ENCODE assay signal across 1 cellular context in the genomic region with DNA sequence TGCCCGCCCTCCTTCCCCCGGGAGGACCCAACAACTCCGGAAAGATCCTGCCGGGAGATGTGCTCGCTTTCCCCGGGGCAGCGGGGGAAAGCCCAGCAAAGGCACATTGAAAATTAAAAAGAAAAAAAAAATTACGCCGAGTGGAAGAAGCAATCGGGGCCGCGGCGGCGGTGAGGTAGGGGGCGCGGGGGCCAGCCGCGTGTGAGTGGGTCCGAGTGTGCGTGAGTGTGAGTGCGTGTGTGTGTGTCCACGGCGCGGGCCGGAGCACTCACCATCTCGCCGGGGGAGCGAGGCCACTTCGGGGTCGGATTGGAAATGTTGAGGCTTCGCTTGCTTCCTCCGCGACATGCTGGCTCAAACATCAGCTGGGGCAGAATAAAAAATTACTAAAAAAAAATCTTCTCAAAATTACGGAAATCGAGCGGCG.
TF ChIP-seq lines count a peak whose summit lies in the region.

SALL1 (minus strand) TSS at position 377 of the 427 bp plus-strand sequence; CDS start at position 348, 29 bp downstream.

TF ChIP-seq in IMR-90, 13 proteins besides CTCF, POLR2A, EP300 and RAD21 (continued from another document):
- no peak for TF ChIP-seq MAZ (IDR thresholded peaks at IDR 0.05; ENCODE audit: borderline replicate concordance, low read depth, low read length)
